ENCODE assay signal across 27 cellular contexts in genomic region chr12:117202556-117202955, GRCh38.
"Had no signal": no experiment of that assay in that cellular context is flagged by ENCODE, and none has a peak within 500 bp of the region (broad histone marks: within the 10 kb centered on the region; RNA-seq: fewer than 3 reads in every experiment).

No MANE protein-coding gene starts in this region.

- H3K27me3 ChIP-seq: MG63 had no signal

- FAIRE-seq: TTC549 had no signal

- DNase-seq: activated B cell treated with CpG ODN at 0.5 μM for 24 hours; activated CD4-positive, alpha-beta memory T cell treated with anti-CD3 and anti-CD28 coated beads for 36 hours; activated CD4-positive, alpha-beta T cell treated with anti-CD3 and anti-CD28 coated beads for 1 hour; activated CD4-positive, alpha-beta T cell treated with anti-CD3 and anti-CD28 coated beads, Interleukin-2, amount 10 ng/mL, durations not matched to agents 24 days and 14 days; activated CD8-positive, alpha-beta memory T cell treated with anti-CD3 and anti-CD28 coated beads for 24 hours; activated gamma-delta T cell treated with Interleukin-2 at 50 U/mL for 16 hours; activated naive CD4-positive, alpha-beta T cell treated with anti-CD3 and anti-CD28 coated beads, Interleukin-2, amount 10 ng/mL, durations not matched to agents 7 days and 5 days; activated naive CD8-positive, alpha-beta T cell treated with anti-CD3 and anti-CD28 coated beads for 36 hours; activated T-cell treated with anti-CD3 and anti-CD28 coated beads, Interleukin-2, amount 50 U/mL, for 4 hours; anterior cingulate cortex; caudate nucleus; MG63; MV-4-11; NCI-H1092 treated with DMSO at 0.1 percent for 48 hours; NCI-H1417 treated with DMSO at 0.1 percent for 48 hours; NCI-H187; NCI-H2081; NCI-H226; NCI-H526; NCI-H774; NK-92 treated with Interleukin-12 subunit alpha and Interleukin-12 subunit beta, amount 100 ng/mL, for 24 hours; OCI-M1; RPMI8226; T-helper 17 cell; T-helper 9 cell had no signal

- H3K27ac ChIP-seq: SJSA1 had no signal

- H3K4me1 ChIP-seq: SJSA1 had no signal

- H3K9me3 ChIP-seq: SJSA1 had no signal

- H3K4me3 ChIP-seq: MG63, SJSA1 had no signal

- H3K36me3 ChIP-seq: MG63, SJSA1 had no signal
